In genomic region chr14:50335989-50336391, GRCh38 we compare ENCODE assay signal across 1 cellular context.
TF ChIP-seq lines count a peak whose summit lies in the region.

No MANE protein-coding gene starts in this region.

TF ChIP-seq in liver, 16 proteins besides CTCF, POLR2A, EP300 and RAD21 (continued from another document):
- TF ChIP-seq ZBTB33 (IDR thresholded peaks at IDR 0.05) (no peak), SP1 (IDR thresholded peaks at IDR 0.05) (no peak), JUND (IDR thresholded peaks at IDR 0.05) (no peak)
